Comparison of ENCODE assay signal across 2 cellular contexts in the genomic region with DNA sequence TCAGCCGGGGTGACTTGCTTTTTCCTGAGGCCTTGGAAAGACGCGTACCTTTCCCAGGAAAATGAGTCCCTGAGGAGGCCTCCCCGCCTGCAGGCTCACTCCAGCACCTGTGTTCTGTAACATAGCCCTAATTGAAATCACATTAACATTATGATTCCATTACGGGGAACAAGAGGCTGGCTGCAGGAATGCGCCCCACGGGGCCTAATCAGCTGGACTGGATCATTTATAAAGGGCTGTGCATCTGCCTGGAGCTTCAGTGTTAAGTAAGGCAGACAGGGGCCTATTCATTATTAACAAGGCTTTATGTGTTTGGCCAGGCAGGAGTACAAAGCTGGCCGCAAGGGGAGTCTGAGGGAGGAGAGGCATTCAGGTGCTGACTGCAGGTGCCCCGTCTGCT.
TF ChIP-seq lines count a peak whose summit lies in the region.

No MANE protein-coding gene starts in this region.

TF ChIP-seq in GM23338, 12 proteins besides CTCF, POLR2A, EP300 and RAD21 (continued from another document):
- TF ChIP-seq, protein P1, sequence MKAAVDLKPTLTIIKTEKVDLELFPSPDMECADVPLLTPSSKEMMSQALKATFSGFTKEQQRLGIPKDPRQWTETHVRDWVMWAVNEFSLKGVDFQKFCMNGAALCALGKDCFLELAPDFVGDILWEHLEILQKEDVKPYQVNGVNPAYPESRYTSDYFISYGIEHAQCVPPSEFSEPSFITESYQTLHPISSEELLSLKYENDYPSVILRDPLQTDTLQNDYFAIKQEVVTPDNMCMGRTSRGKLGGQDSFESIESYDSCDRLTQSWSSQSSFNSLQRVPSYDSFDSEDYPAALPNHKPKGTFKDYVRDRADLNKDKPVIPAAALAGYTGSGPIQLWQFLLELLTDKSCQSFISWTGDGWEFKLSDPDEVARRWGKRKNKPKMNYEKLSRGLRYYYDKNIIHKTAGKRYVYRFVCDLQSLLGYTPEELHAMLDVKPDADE (IDR thresholded peaks at IDR 0.05), result no peak
- TF ChIP-seq, protein P2, sequence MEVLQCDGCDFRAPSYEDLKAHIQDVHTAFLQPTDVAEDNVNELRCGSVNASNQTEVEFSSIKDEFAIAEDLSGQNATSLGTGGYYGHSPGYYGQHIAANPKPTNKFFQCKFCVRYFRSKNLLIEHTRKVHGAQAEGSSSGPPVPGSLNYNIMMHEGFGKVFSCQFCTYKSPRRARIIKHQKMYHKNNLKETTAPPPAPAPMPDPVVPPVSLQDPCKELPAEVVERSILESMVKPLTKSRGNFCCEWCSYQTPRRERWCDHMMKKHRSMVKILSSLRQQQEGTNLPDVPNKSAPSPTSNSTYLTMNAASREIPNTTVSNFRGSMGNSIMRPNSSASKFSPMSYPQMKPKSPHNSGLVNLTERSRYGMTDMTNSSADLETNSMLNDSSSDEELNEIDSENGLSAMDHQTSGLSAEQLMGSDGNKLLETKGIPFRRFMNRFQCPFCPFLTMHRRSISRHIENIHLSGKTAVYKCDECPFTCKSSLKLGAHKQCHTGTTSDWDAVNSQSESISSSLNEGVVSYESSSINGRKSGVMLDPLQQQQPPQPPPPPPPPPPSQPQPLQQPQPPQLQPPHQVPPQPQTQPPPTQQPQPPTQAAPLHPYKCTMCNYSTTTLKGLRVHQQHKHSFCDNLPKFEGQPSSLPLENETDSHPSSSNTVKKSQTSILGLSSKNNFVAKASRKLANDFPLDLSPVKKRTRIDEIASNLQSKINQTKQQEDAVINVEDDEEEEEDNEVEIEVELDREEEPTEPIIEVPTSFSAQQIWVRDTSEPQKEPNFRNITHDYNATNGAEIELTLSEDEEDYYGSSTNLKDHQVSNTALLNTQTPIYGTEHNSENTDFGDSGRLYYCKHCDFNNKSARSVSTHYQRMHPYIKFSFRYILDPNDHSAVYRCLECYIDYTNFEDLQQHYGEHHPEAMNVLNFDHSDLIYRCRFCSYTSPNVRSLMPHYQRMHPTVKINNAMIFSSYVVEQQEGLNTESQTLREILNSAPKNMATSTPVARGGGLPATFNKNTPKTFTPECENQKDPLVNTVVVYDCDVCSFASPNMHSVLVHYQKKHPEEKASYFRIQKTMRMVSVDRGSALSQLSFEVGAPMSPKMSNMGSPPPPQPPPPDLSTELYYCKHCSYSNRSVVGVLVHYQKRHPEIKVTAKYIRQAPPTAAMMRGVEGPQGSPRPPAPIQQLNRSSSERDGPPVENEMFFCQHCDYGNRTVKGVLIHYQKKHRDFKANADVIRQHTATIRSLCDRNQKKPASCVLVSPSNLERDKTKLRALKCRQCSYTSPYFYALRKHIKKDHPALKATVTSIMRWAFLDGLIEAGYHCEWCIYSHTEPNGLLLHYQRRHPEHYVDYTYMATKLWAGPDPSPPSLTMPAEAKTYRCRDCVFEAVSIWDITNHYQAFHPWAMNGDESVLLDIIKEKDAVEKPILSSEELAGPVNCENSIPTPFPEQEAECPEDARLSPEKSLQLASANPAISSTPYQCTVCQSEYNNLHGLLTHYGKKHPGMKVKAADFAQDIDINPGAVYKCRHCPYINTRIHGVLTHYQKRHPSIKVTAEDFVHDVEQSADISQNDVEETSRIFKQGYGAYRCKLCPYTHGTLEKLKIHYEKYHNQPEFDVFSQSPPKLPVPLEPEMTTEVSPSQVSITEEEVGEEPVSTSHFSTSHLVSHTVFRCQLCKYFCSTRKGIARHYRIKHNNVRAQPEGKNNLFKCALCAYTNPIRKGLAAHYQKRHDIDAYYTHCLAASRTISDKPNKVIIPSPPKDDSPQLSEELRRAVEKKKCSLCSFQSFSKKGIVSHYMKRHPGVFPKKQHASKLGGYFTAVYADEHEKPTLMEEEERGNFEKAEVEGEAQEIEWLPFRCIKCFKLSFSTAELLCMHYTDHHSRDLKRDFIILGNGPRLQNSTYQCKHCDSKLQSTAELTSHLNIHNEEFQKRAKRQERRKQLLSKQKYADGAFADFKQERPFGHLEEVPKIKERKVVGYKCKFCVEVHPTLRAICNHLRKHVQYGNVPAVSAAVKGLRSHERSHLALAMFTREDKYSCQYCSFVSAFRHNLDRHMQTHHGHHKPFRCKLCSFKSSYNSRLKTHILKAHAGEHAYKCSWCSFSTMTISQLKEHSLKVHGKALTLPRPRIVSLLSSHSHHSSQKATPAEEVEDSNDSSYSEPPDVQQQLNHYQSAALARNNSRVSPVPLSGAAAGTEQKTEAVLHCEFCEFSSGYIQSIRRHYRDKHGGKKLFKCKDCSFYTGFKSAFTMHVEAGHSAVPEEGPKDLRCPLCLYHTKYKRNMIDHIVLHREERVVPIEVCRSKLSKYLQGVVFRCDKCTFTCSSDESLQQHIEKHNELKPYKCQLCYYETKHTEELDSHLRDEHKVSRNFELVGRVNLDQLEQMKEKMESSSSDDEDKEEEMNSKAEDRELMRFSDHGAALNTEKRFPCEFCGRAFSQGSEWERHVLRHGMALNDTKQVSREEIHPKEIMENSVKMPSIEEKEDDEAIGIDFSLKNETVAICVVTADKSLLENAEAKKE (CRISPR knock-in tag; IDR thresholded peaks at IDR 0.05), result no peak
- TF ChIP-seq POLR2AphosphoS5 (IDR thresholded peaks at IDR 0.05; ENCODE audit: low read depth) (no peak), NANOG (IDR thresholded peaks at IDR 0.05; ENCODE audit: borderline replicate concordance) (no peak), ZNF114 (CRISPR knock-in tag; IDR thresholded peaks at IDR 0.05) (no peak), JUNB (IDR thresholded peaks at IDR 0.05; ENCODE audit: unreplicated experiment) (no peak), CREB1 (CRISPR knock-in tag; IDR thresholded peaks at IDR 0.05; ENCODE audit: low read depth) (no peak), EZH2 (IDR thresholded peaks at IDR 0.05; ENCODE audit: low read depth, unreplicated experiment) (no peak)
- TF ChIP-seq, protein P3, sequence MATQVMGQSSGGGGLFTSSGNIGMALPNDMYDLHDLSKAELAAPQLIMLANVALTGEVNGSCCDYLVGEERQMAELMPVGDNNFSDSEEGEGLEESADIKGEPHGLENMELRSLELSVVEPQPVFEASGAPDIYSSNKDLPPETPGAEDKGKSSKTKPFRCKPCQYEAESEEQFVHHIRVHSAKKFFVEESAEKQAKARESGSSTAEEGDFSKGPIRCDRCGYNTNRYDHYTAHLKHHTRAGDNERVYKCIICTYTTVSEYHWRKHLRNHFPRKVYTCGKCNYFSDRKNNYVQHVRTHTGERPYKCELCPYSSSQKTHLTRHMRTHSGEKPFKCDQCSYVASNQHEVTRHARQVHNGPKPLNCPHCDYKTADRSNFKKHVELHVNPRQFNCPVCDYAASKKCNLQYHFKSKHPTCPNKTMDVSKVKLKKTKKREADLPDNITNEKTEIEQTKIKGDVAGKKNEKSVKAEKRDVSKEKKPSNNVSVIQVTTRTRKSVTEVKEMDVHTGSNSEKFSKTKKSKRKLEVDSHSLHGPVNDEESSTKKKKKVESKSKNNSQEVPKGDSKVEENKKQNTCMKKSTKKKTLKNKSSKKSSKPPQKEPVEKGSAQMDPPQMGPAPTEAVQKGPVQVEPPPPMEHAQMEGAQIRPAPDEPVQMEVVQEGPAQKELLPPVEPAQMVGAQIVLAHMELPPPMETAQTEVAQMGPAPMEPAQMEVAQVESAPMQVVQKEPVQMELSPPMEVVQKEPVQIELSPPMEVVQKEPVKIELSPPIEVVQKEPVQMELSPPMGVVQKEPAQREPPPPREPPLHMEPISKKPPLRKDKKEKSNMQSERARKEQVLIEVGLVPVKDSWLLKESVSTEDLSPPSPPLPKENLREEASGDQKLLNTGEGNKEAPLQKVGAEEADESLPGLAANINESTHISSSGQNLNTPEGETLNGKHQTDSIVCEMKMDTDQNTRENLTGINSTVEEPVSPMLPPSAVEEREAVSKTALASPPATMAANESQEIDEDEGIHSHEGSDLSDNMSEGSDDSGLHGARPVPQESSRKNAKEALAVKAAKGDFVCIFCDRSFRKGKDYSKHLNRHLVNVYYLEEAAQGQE (IDR thresholded peaks at IDR 0.05; ENCODE audit: unreplicated experiment), result no peak
TF ChIP-seq in GM23338: peak in this region for 0.

TF ChIP-seq in H1, 55 proteins besides CTCF, POLR2A, EP300 and RAD21 (continued from another document):
- TF ChIP-seq TAF1 (IDR thresholded peaks at IDR 0.05; ENCODE audit: low read depth, low read length), result no peak
- no peak for TF ChIP-seq EZH2 (IDR thresholded peaks at IDR 0.05; ENCODE audit: low read depth, low read length, severe bottlenecking)
- TF ChIP-seq RBBP5 (IDR thresholded peaks at IDR 0.05; ENCODE audit: borderline replicate concordance, low read depth, low read length), result no peak
